In the genomic region with DNA sequence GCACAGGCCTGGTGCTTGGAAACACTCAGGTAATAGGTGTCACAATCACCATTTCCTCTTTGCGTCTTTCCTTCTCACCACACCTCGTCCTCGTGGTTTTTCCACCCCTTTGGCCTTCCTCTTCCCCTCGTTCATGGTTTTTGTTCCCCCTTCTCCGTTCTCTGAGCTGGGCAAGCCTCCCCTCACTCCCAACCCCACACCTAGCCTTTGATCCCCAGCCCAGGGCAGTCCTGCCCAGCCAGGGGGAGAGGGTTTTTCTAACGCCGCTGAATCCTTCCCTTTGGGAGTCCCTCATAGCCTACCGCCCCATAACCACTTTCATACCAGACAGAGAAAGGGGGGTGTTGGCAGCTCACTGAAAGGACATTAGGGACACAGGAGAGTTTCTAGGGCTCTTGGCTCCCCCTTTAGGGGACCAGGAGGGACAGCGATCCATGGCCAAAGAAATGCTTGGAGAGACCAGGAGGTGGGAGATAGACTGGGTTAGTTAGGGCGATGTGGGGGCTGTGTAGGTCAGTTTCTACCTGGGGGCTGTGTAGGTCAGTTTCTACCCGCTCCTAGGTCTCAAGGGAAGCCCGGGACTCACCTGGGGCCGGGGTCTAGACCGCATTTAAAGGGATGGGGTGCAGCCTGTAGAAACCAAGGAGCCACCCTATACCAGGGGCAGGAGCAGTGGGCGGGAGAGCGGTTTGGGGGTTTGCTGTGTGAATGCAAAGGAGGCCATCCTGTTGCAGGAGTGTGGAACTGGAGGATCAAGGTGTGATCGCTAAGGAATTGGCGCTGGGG, we compare ENCODE assay signal across 8 cellular contexts. TPM values are rescaled to one million over a fixed set of nuclear protein-coding genes. Genes with fewer than 3 reads are reported as not detected.
A peak's percentile ranks its signal among the peaks of the same experiment; 100 is the strongest.
DNase-seq lines count a peak whose midpoint lies in the region; ATAC-seq and TF ChIP-seq lines count a peak whose summit lies in the region.

No MANE protein-coding gene starts in this region.

- peaks cover 15% of the 10 kb centered on the region for H3K4me1 Mint-ChIP-seq in activated T-helper 1 cell treated with anti-CD3 and anti-CD28 coated beads, Interleukin-12 subunit alpha, Interleukin-12 subunit beta, Interleukin-2, Interleukin-4 antibody, amounts not matched to agents 30 ng/mL and 10 ng/mL and 1 ng/mL, durations not matched to agents 14 hours and 24 hours and 36 hours (ENCODE audit: low read depth)
- peaks cover 27% of the 10 kb centered on the region for H3K4me1 Mint-ChIP-seq in stimulated activated naive CD8-positive, alpha-beta T cell treated with anti-CD3 and anti-CD28 coated beads, Interleukin-15, amount 100 ng/mL, for 72 hours

- H3K9me3 Mint-ChIP-seq in activated T-helper 1 cell treated with anti-CD3 and anti-CD28 coated beads, Interleukin-12 subunit alpha, Interleukin-12 subunit beta, Interleukin-2, Interleukin-4 antibody, amounts not matched to agents 30 ng/mL and 10 ng/mL and 1 ng/mL, durations not matched to agents 14 hours and 24 hours and 36 hours, result no peaks in the 10 kb centered on the region
- H3K9me3 Mint-ChIP-seq in stimulated activated naive CD8-positive, alpha-beta T cell treated with anti-CD3 and anti-CD28 coated beads, Interleukin-15, amount 100 ng/mL, for 72 hours, result no peaks in the 10 kb centered on the region

- no peak overlapping the region for H3K27ac Mint-ChIP-seq in activated T-helper 1 cell treated with anti-CD3 and anti-CD28 coated beads, Interleukin-12 subunit alpha, Interleukin-12 subunit beta, Interleukin-2, Interleukin-4 antibody, amounts not matched to agents 30 ng/mL and 10 ng/mL and 1 ng/mL, durations not matched to agents 14 hours and 24 hours and 36 hours
- peak overlapping the region; percentile 8 to 31 for H3K27ac Mint-ChIP-seq in stimulated activated naive CD8-positive, alpha-beta T cell treated with anti-CD3 and anti-CD28 coated beads, Interleukin-15, amount 100 ng/mL, for 72 hours

- intact Hi-C loops in activated T-helper 1 cell treated with anti-CD3 and anti-CD28 coated beads, Interleukin-12 subunit alpha, Interleukin-12 subunit beta, Interleukin-2, Interleukin-4 antibody, amounts not matched to agents 30 ng/mL and 10 ng/mL and 1 ng/mL, durations not matched to agents 14 hours and 24 hours and 36 hours (cut with micrococcal nuclease), result no loop called here

- peak overlapping the region; percentile 29 for H3K27ac ChIP-seq in iPS-18a (ENCODE audit: low read length)

- ATAC-seq in stimulated activated naive CD8-positive, alpha-beta T cell treated with anti-CD3 and anti-CD28 coated beads, Interleukin-15, amount 100 ng/mL, for 72 hours, result no peak

- no peaks in the 10 kb centered on the region for H3K4me1 ChIP-seq in iPS-18a (ENCODE audit: control insufficient read depth, low read depth, low read length)

- H3K9ac ChIP-seq in iPS-18a (ENCODE audit: low read length), result peak overlapping the region; percentile 90

- peaks cover 29% of the 10 kb centered on the region for H3K36me3 ChIP-seq in iPS-18a (ENCODE audit: control insufficient read depth, low read depth, low read length)

- H3K27me3 ChIP-seq in iPS-18a (ENCODE audit: control insufficient read depth, insufficient read depth, low read length), result no peaks in the 10 kb centered on the region

- H3K4me3 ChIP-seq in AG09309 (ENCODE audit: control insufficient read depth, low read depth, low read length) (peak overlapping the region; percentile 93), iPS-18a (ENCODE audit: low read length) (peak overlapping the region; percentile 93)

- H3K4me3 Mint-ChIP-seq in activated T-helper 1 cell treated with anti-CD3 and anti-CD28 coated beads, Interleukin-12 subunit alpha, Interleukin-12 subunit beta, Interleukin-2, Interleukin-4 antibody, amounts not matched to agents 30 ng/mL and 10 ng/mL and 1 ng/mL, durations not matched to agents 14 hours and 24 hours and 36 hours, result peak overlapping the region; percentile 78
- H3K4me3 Mint-ChIP-seq in stimulated activated naive CD8-positive, alpha-beta T cell treated with anti-CD3 and anti-CD28 coated beads, Interleukin-15, amount 100 ng/mL, for 72 hours, result peak overlapping the region; percentile 68

- no peaks in the 10 kb centered on the region for H3K36me3 Mint-ChIP-seq in activated T-helper 1 cell treated with anti-CD3 and anti-CD28 coated beads, Interleukin-12 subunit alpha, Interleukin-12 subunit beta, Interleukin-2, Interleukin-4 antibody, amounts not matched to agents 30 ng/mL and 10 ng/mL and 1 ng/mL, durations not matched to agents 14 hours and 24 hours and 36 hours (ENCODE audit: low read depth)

- peaks cover 41% of the 10 kb centered on the region for H3K27me3 Mint-ChIP-seq in activated T-helper 1 cell treated with anti-CD3 and anti-CD28 coated beads, Interleukin-12 subunit alpha, Interleukin-12 subunit beta, Interleukin-2, Interleukin-4 antibody, amounts not matched to agents 30 ng/mL and 10 ng/mL and 1 ng/mL, durations not matched to agents 14 hours and 24 hours and 36 hours (ENCODE audit: insufficient read depth)
- H3K27me3 Mint-ChIP-seq in stimulated activated naive CD8-positive, alpha-beta T cell treated with anti-CD3 and anti-CD28 coated beads, Interleukin-15, amount 100 ng/mL, for 72 hours, result peaks cover 54% of the 10 kb centered on the region

- peak; percentile 60 for TF ChIP-seq CTCF in AG09309 (IDR thresholded peaks at IDR 0.05; ENCODE audit: control insufficient read depth, insufficient read depth, low read depth, low read length, missing control alignments)

- DNase-seq in AG09309 (ENCODE audit: low read depth) (peak; percentile 25), HCEC 1CT (peak; percentile 54), HuH-7 (ENCODE audit: low spot score) (no peak), NCI-H774 (lab: John Stamatoyannopoulos, UW) (no peak), NCI-H2029 (lab: John Stamatoyannopoulos, UW) (no peak)
- no peak for DNase-seq in activated T-helper 1 cell treated with anti-CD3 and anti-CD28 coated beads, Interleukin-12 subunit alpha, Interleukin-12 subunit beta, Interleukin-2, Interleukin-4 antibody, amounts not matched to agents 30 ng/mL and 10 ng/mL and 1 ng/mL, durations not matched to agents 14 hours and 24 hours and 36 hours (ENCODE audit: low spot score)
- no peak for DNase-seq in stimulated activated naive CD8-positive, alpha-beta T cell treated with anti-CD3 and anti-CD28 coated beads, Interleukin-15, amount 100 ng/mL, for 72 hours

- no peaks in the 10 kb centered on the region for H3K9me3 ChIP-seq in iPS-18a (ENCODE audit: control insufficient read depth, low read depth, low read length)

RNA-seq across cellular contexts. Expression of a gene that starts 1.4 kb away (rescaled TPM):
- total RNA-seq in activated T-helper 1 cell treated with anti-CD3 and anti-CD28 coated beads, Interleukin-12 subunit alpha, Interleukin-12 subunit beta, Interleukin-2, Interleukin-4 antibody, amounts not matched to agents 30 ng/mL and 10 ng/mL and 1 ng/mL, durations not matched to agents 14 hours and 24 hours and 36 hours, result 2.4 and 2.8 TPM in 2 replicates

RNA-seq across cellular contexts. Expression of a gene that starts 26.6 kb away (rescaled TPM):
- total RNA-seq in activated T-helper 1 cell treated with anti-CD3 and anti-CD28 coated beads, Interleukin-12 subunit alpha, Interleukin-12 subunit beta, Interleukin-2, Interleukin-4 antibody, amounts not matched to agents 30 ng/mL and 10 ng/mL and 1 ng/mL, durations not matched to agents 14 hours and 24 hours and 36 hours, result 46.0 and 47.9 TPM in 2 replicates

RNA-seq across cellular contexts. Expression of a gene that starts 41.2 kb away (rescaled TPM):
- 41.5 and 44.1 TPM in 2 replicates for total RNA-seq in activated T-helper 1 cell treated with anti-CD3 and anti-CD28 coated beads, Interleukin-12 subunit alpha, Interleukin-12 subunit beta, Interleukin-2, Interleukin-4 antibody, amounts not matched to agents 30 ng/mL and 10 ng/mL and 1 ng/mL, durations not matched to agents 14 hours and 24 hours and 36 hours

RNA-seq across cellular contexts. Expression of a gene that starts 49.0 kb away (rescaled TPM):
- total RNA-seq in activated T-helper 1 cell treated with anti-CD3 and anti-CD28 coated beads, Interleukin-12 subunit alpha, Interleukin-12 subunit beta, Interleukin-2, Interleukin-4 antibody, amounts not matched to agents 30 ng/mL and 10 ng/mL and 1 ng/mL, durations not matched to agents 14 hours and 24 hours and 36 hours, result 294 and 306 TPM in 2 replicates

Comparison
In these comparisons a context has a peak if more than half of its experiments do, and no peak if none do; other contexts are left out.
1. DNase-seq: peak in AG09309 (single experiment) and HCEC 1CT (single experiment); none in activated T-helper 1 cell treated with anti-CD3 and anti-CD28 coated beads, Interleukin-12 subunit alpha, Interleukin-12 subunit beta, Interleukin-2, Interleukin-4 antibody, amounts not matched to agents 30 ng/mL and 10 ng/mL and 1 ng/mL, durations not matched to agents 14 hours and 24 hours and 36 hours (single experiment), stimulated activated naive CD8-positive, alpha-beta T cell treated with anti-CD3 and anti-CD28 coated beads, Interleukin-15, amount 100 ng/mL, for 72 hours (0 of 2), HuH-7 (single experiment), NCI-H774 (single experiment) and NCI-H2029 (single experiment).